ENCODE assay signal across 3 cellular contexts in genomic region chr1:230323686-230324085, GRCh38.
"Had no signal": no experiment of that assay in that cellular context is flagged by ENCODE, and none has a peak within 500 bp of the region (broad histone marks: within the 10 kb centered on the region; RNA-seq: fewer than 3 reads in every experiment).

No MANE protein-coding gene starts in this region.

- H3K4me3 ChIP-seq: GM12878 had no signal

- DNase-seq: GDM1, GF-D8 had no signal

- ATAC-seq: GM12878 had no signal
